ENCODE assay signal across 11 cellular contexts in the genomic region with DNA sequence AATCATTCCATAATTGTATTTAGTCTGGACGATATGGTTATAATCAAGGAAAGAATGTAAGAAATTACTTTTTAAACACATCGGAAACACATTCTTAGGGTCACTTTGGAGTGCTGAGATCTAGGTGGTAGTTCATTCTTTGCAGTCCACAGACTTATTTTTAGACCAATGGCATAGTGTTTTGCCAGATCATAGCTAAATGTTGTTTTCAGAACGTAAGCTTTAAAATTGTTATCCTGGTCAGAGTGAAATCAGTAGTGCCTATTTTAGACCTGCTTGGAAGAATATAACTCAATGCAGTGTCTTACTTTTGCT. TPM values are rescaled to one million over a fixed set of nuclear protein-coding genes. Genes with fewer than 3 reads are reported as not detected.
DNase-seq lines count a peak whose midpoint lies in the region; ATAC-seq, FAIRE-seq and TF ChIP-seq lines count a peak whose summit lies in the region.
"Had no signal": no experiment of that assay in that cellular context is flagged by ENCODE, and none has a peak within 500 bp of the region (broad histone marks: within the 10 kb centered on the region; RNA-seq: fewer than 3 reads in every experiment).

No MANE protein-coding gene starts in this region.

- no peaks in the 10 kb centered on the region for H3K9me3 ChIP-seq in sigmoid colon
- H3K9me3 ChIP-seq: MG63 had no signal

- peak overlapping the region; percentile 9 for H3K4me3 ChIP-seq in fibroblast of pulmonary artery (replicated peaks; ENCODE audit: low read depth, low read length)
- H3K4me3 ChIP-seq in sigmoid colon, result no peak overlapping the region
- H3K4me3 ChIP-seq: MG63 had no signal

- TF ChIP-seq CTCF in fibroblast of pulmonary artery (IDR thresholded peaks at IDR 0.05; ENCODE audit: low read length, missing control alignments), result no peak
- no peak for TF ChIP-seq CTCF in sigmoid colon (IDR thresholded peaks at IDR 0.05)

- intact Hi-C loops in activated CD4-positive, alpha-beta memory T cell treated with anti-CD3 and anti-CD28 coated beads for 36 hours (cut with micrococcal nuclease), result no loop called here
- intact Hi-C loops in sigmoid colon (cut with DNase I), result no loop called here

- peaks cover 59% of the 10 kb centered on the region for H3K36me3 Mint-ChIP-seq in activated CD4-positive, alpha-beta memory T cell treated with anti-CD3 and anti-CD28 coated beads for 36 hours

- POLR2A ChIA-PET in activated CD4-positive, alpha-beta memory T cell treated with anti-CD3 and anti-CD28 coated beads for 36 hours (lab: Charles Lee), result no interaction called here

- no peaks in the 10 kb centered on the region for H3K27me3 Mint-ChIP-seq in activated CD4-positive, alpha-beta memory T cell treated with anti-CD3 and anti-CD28 coated beads for 36 hours

- 68 to 83% methylated on average over 3 of the region's 3 CpGs for WGBS in sigmoid colon, 2 donors

- CTCF ChIA-PET in activated CD4-positive, alpha-beta memory T cell treated with anti-CD3 and anti-CD28 coated beads for 36 hours (lab: Charles Lee), result interaction anchor here (0.8 to 1.6 kb wide), 7 partner anchors 9 to 414 kb away, joined by 3 to 9 read pairs (median 3); a partner anchor contains a TSS

- 0 out of 2 replicates have a peak, but pooled peaks have one; percentile 23 for TF ChIP-seq POLR2A in GM12892 (IDR thresholded peaks at IDR 0.05; ENCODE audit: low read depth, low read length)
- TF ChIP-seq POLR2A in sigmoid colon (IDR thresholded peaks at IDR 0.05), result no peak

- H3K9me3 Mint-ChIP-seq in activated CD4-positive, alpha-beta memory T cell treated with anti-CD3 and anti-CD28 coated beads for 36 hours, result no peaks in the 10 kb centered on the region

- FAIRE-seq in GM12892 (lab: Jason Lieb, UNC), result no peak
- FAIRE-seq: colon had no signal

- H3K27me3 ChIP-seq in sigmoid colon, result no peaks in the 10 kb centered on the region
- H3K27me3 ChIP-seq: MG63 had no signal

- no peak for TF ChIP-seq EP300 in sigmoid colon (IDR thresholded peaks at IDR 0.05)

- ATAC-seq in HG03108 (IDR thresholded peaks at IDR 0.05; ENCODE audit: unreplicated experiment) (no peak), GM18498 (IDR thresholded peaks at IDR 0.05; ENCODE audit: unreplicated experiment) (no peak), GM18861 (IDR thresholded peaks at IDR 0.05; ENCODE audit: unreplicated experiment) (no peak)

- peak overlapping the region; percentile 57 for H3K4me3 Mint-ChIP-seq in activated CD4-positive, alpha-beta memory T cell treated with anti-CD3 and anti-CD28 coated beads for 36 hours

- peaks cover 25 to 43% (median 30%) of the 10 kb centered on the region in 4 donors for H3K36me3 ChIP-seq in sigmoid colon

- peaks cover 55% of the 10 kb centered on the region for H3K4me1 Mint-ChIP-seq in activated CD4-positive, alpha-beta memory T cell treated with anti-CD3 and anti-CD28 coated beads for 36 hours (ENCODE audit: low read depth)

- peaks cover 0 to 66% (median 50%) of the 10 kb centered on the region in 4 donors for H3K4me1 ChIP-seq in sigmoid colon

- H3K27ac ChIP-seq in sigmoid colon, result peak overlapping the region in 3 of 4 donors; percentile 100

- DNase-seq in GM12892 (ENCODE audit: insufficient read length), result no peak
- DNase-seq in activated CD4-positive, alpha-beta memory T cell treated with anti-CD3 and anti-CD28 coated beads for 36 hours, result no peak
- DNase-seq in fibroblast of pulmonary artery (ENCODE audit: low read depth), result peak; percentile 44
- no peak for DNase-seq in sigmoid colon
- no peak for DNase-seq in NCI-H1436 (lab: John Stamatoyannopoulos, UW)
- DNase-seq: activated CD4-positive, CD25-positive, alpha-beta regulatory T cell treated with anti-CD3 and anti-CD28 coated beads, Interleukin-2, amount 50 U/mL, for 72 hours; MG63 had no signal

- peak overlapping the region; percentile 81 for H3K27ac Mint-ChIP-seq in activated CD4-positive, alpha-beta memory T cell treated with anti-CD3 and anti-CD28 coated beads for 36 hours

RNA-seq across cellular contexts. Expression of a gene that starts 4.3 kb away (rescaled TPM):
- polyA plus RNA-seq in GM12892 (2012; ENCODE audit: missing spikeins), result 532 TPM
- total RNA-seq in activated CD4-positive, alpha-beta memory T cell treated with anti-CD3 and anti-CD28 coated beads for 36 hours, result 100 to 1,000 TPM; 538 to 542 TPM
- 100 to 1,000 TPM; 165 to 208 (median 186) TPM for total RNA-seq in sigmoid colon
- 1,000 to 10,000 TPM in 1 of 3 donors, 100 to 1,000 TPM in 2; 558 to 1,173 (median 876) TPM for polyA plus RNA-seq in sigmoid colon

RNA-seq across cellular contexts. Expression of a gene that starts 10.0 kb away (rescaled TPM):
- polyA plus RNA-seq in GM12892 (2012; ENCODE audit: missing spikeins), result 388 TPM
- total RNA-seq in activated CD4-positive, alpha-beta memory T cell treated with anti-CD3 and anti-CD28 coated beads for 36 hours, result 100 to 1,000 TPM; 335 to 339 TPM
- total RNA-seq in sigmoid colon, result 100 to 1,000 TPM; 155 to 227 (median 181) TPM
- 1,000 to 10,000 TPM in 2 of 3 donors, 100 to 1,000 TPM in 1; 696 to 1,674 (median 1,233) TPM for polyA plus RNA-seq in sigmoid colon

RNA-seq across cellular contexts. Expression of a gene that starts 32.2 kb away (rescaled TPM):
- polyA plus RNA-seq in GM12892 (2012; ENCODE audit: missing spikeins), result 1.4 TPM
- total RNA-seq in activated CD4-positive, alpha-beta memory T cell treated with anti-CD3 and anti-CD28 coated beads for 36 hours, result 1 to 10 TPM in 1 of 2 experiments, under 1 TPM in 1; 0.90 to 1.2 TPM
- 10 to 100 TPM; 17.3 to 37.7 (median 22.1) TPM for total RNA-seq in sigmoid colon
- polyA plus RNA-seq in sigmoid colon, result 10 to 100 TPM in 1 of 3 donors, 1 to 10 TPM in 2; 3.3 to 11.1 (median 5.4) TPM

Comparison
In these comparisons a context has a peak if more than half of its experiments do, and no peak if none do; other contexts are left out.
1. RNA of a gene that starts 32.2 kb away (total RNA-seq): 17.3 to 37.7 TPM in sigmoid colon; 0.90 to 1.2 TPM in activated CD4-positive, alpha-beta memory T cell treated with anti-CD3 and anti-CD28 coated beads for 36 hours; every median in the first group is over 4 times any median in the second.